In the genomic region with DNA sequence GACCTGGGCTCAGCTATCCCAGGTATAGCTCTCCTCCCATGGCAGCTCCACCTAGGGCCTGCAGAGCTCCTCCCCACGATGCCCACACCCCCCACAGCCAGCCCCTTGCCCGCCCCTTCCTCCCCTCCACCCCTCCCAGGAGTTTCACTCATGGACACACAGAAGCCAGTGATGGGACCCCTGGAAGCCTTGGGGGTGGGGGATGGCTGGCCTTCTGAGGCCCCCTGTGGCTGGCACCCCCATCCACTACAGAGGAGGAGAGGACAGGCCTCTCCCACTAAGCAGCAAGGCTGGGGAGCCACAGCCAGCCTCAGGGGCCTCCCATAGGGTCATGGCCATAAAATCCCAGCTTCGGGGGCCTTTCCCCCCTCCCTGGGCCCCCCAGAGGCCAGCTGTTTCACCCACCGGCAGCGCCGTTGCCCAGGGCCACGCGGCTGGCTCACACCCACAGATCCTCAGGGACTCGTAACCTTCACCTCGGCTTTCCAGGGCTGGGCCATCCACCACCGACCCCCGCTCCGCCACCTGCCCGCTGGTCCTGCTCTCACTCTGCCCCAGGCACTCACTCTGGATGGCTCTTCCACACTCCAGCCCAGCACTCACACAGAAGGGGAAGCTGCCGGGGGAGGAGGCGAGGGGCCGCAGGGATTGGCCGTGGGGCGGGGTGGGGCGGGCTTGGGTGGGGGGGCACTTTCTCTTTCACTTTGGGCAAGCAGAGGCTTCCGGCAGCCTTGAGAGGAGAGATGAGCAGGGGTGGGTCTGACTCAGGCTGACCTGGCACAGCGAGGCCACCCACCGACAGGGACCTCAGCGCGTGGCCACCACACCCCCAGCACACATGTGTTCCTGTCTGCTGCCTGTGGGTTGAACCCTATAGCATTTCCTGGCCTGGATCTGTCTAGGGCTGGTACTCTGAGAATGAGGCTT, we compare ENCODE assay signal across 1 cellular context.
TF ChIP-seq lines count a peak whose summit lies in the region.

No MANE protein-coding gene starts in this region.

TF ChIP-seq in H1, 55 proteins besides CTCF, POLR2A, EP300 and RAD21:
- TF ChIP-seq KDM5A (IDR thresholded peaks at IDR 0.05; ENCODE audit: low read length) (no peak), HDAC2 (IDR thresholded peaks at IDR 0.05; ENCODE audit: borderline replicate concordance in 1 of 2, low read depth in 2 of 2, low read length in 2 of 2) (no peak), RBBP5 (IDR thresholded peaks at IDR 0.05; ENCODE audit: borderline replicate concordance, low read depth, low read length) (no peak)
